Comparison of ENCODE assay signal across 23 cellular contexts in the genomic region with DNA sequence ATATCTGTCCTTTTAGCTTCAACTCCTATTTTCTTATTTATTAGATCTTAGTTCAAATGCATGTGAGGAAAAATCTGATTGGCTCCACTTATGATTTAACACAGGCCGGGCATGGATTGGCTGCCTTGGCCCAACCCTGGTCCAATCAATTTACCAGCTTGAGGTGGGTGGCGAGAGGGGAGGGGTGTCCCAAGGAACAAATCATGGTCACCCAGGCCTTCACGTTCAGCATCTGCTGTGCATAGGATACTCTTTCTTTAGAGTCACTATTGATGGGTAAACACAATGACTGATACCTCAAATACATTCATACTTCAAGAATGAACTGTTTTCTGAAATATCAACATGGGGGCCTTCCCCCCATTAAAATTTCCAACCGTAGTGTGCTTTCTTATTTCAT.
"Had no signal": no experiment of that assay in that cellular context is flagged by ENCODE, and none has a peak within 500 bp of the region (broad histone marks: within the 10 kb centered on the region; RNA-seq: fewer than 3 reads in every experiment).

No MANE protein-coding gene starts in this region.

- H3K9me3 ChIP-seq: esophagus squamous epithelium, gastroesophageal sphincter had no signal

- DNase-seq: activated CD4-positive, alpha-beta T cell treated with anti-CD3 and anti-CD28 coated beads for 1 hour; activated CD4-positive, alpha-beta T cell treated with anti-CD3 and anti-CD28 coated beads for 4 hours; activated CD4-positive, alpha-beta T cell treated with anti-CD3 and anti-CD28 coated beads, Interleukin-2, amount 50 U/mL, for 1 hour; activated CD4-positive, alpha-beta T cell treated with anti-CD3 and anti-CD28 coated beads, Interleukin-2, amount 50 U/mL, for 48 hours; activated CD8-positive, alpha-beta memory T cell treated with anti-CD3 and anti-CD28 coated beads for 24 hours; activated CD8-positive, alpha-beta T cell treated with anti-CD3 and anti-CD28 coated beads for 36 hours; activated effector memory CD4-positive, alpha-beta T cell treated with Interleukin-2 at 50 U/mL for 16 hours; activated gamma-delta T cell treated with Interleukin-2 at 50 U/mL for 16 hours; activated naive CD4-positive, alpha-beta T cell treated with anti-CD3 and anti-CD28 coated beads, Interleukin-2, amount 50 U/mL, for 16 hours; activated naive CD4-positive, alpha-beta T cell treated with Interleukin-2 at 50 U/mL for 16 hours; activated T-cell treated with anti-CD3 and anti-CD28 coated beads, Interleukin-2, amount 50 U/mL, for 4 hours; amniotic stem cell; anterior cingulate cortex; brain microvascular endothelial cell; effector CD8-positive, alpha-beta T cell; esophagus squamous epithelium; foreskin melanocyte; head of caudate nucleus; T-helper 2 cell had no signal

- H3K4me3 ChIP-seq: esophagus squamous epithelium, gastroesophageal sphincter had no signal

- H3K4me3 Mint-ChIP-seq: activated CD8-positive, alpha-beta T cell treated with anti-CD3 and anti-CD28 coated beads for 36 hours; activated naive CD8-positive, alpha-beta T cell; activated T-cell treated with anti-CD3 and anti-CD28 coated beads, Interleukin-2, amount 50 U/mL, for 4 hours; activated T-helper 17 cell treated with anti-CD3 and anti-CD28 coated beads, Interleukin-2, amount 50 U/mL, for 72 hours had no signal

- H3K9me3 Mint-ChIP-seq: activated CD8-positive, alpha-beta T cell treated with anti-CD3 and anti-CD28 coated beads for 36 hours; activated T-cell treated with anti-CD3 and anti-CD28 coated beads, Interleukin-2, amount 50 U/mL, for 4 hours; activated T-helper 17 cell treated with anti-CD3 and anti-CD28 coated beads, Interleukin-2, amount 50 U/mL, for 72 hours had no signal

- H3K4me1 ChIP-seq: esophagus squamous epithelium, gastroesophageal sphincter had no signal

- H3K27me3 Mint-ChIP-seq: activated CD8-positive, alpha-beta T cell treated with anti-CD3 and anti-CD28 coated beads for 36 hours; activated naive CD8-positive, alpha-beta T cell had no signal

- H3K27ac ChIP-seq: brain microvascular endothelial cell, epithelial cell of prostate, esophagus squamous epithelium, gastroesophageal sphincter had no signal

- H3K36me3 ChIP-seq: brain microvascular endothelial cell, esophagus squamous epithelium, gastroesophageal sphincter had no signal

- H3K27ac Mint-ChIP-seq: activated CD8-positive, alpha-beta T cell treated with anti-CD3 and anti-CD28 coated beads for 36 hours; activated naive CD8-positive, alpha-beta T cell; activated T-helper 17 cell treated with anti-CD3 and anti-CD28 coated beads, Interleukin-2, amount 50 U/mL, for 72 hours had no signal

- ATAC-seq: activated CD8-positive, alpha-beta T cell treated with anti-CD3 and anti-CD28 coated beads for 36 hours; activated T-cell treated with anti-CD3 and anti-CD28 coated beads, Interleukin-2, amount 50 U/mL, for 4 hours; activated T-helper 17 cell treated with anti-CD3 and anti-CD28 coated beads, Interleukin-2, amount 50 U/mL, for 72 hours; gastroesophageal sphincter had no signal

- H3K4me1 Mint-ChIP-seq: activated T-helper 17 cell treated with anti-CD3 and anti-CD28 coated beads, Interleukin-2, amount 50 U/mL, for 72 hours had no signal
